ENCODE assay signal across 26 cellular contexts in the genomic region with DNA sequence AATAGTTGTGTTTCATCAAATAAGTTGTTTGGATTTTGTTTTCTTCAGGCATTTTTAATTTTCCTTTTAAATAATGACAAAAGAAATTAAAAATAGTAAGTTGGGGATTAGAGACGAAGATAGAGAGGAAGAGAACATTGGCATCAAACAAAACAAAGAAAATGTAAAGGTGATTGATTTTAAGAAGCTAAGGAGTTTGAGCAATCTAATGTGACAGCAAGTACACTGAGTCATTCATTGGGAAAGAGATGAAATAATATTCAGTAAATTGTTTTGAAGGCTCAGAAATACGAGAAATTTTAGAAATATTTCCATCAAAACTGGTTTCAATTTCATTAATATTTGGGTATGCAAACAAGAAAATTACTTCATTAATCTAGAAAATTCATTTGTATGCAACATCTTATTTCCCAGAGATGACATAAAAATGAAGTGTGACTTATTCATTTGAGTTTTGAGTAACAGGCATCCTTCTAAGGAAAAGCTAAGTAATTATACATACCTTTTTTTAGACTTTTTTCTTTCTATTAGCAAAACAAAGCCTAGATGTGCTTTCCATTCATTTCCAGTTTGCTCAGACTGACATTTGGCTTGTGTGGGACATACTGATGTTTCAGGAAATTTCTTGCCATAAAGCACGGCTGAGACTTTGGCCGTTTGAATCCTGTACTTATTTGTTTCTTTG.
"Had no signal": no experiment of that assay in that cellular context is flagged by ENCODE, and none has a peak within 500 bp of the region (broad histone marks: within the 10 kb centered on the region; RNA-seq: fewer than 3 reads in every experiment).

No MANE protein-coding gene starts in this region.

- H3K27ac ChIP-seq: ascending aorta, brain microvascular endothelial cell, dorsolateral prefrontal cortex, esophagus muscularis mucosa, gastrocnemius medialis, left ventricle myocardium inferior, sigmoid colon, testis, vagina, VCaP had no signal

- H3K36me3 Mint-ChIP-seq: type B pancreatic cell had no signal

- DNase-seq: activated CD4-positive, alpha-beta T cell treated with anti-CD3 and anti-CD28 coated beads, Interleukin-2, amount 50 U/mL, for 48 hours; activated CD4-positive, CD25-positive, alpha-beta regulatory T cell treated with anti-CD3 and anti-CD28 coated beads, Interleukin-2, amount 50 U/mL, for 72 hours; activated effector memory CD4-positive, alpha-beta T cell treated with Interleukin-2 at 50 U/mL for 16 hours; activated naive CD4-positive, alpha-beta T cell treated with anti-CD3 and anti-CD28 coated beads, Interleukin-2, amount 50 U/mL, for 16 hours; activated naive CD8-positive, alpha-beta T cell treated with anti-CD3 and anti-CD28 coated beads, Interleukin-2, amount 50 U/mL, for 24 hours; brain microvascular endothelial cell; central memory CD4-positive, alpha-beta T cell; dorsolateral prefrontal cortex; effector memory CD8-positive, alpha-beta T cell; gastrocnemius medialis; hippocampal formation; left ventricle myocardium inferior; naive thymus-derived CD4-positive, alpha-beta T cell; retina; sigmoid colon; stimulated activated CD4-positive, alpha-beta T cell treated with anti-CD3 and anti-CD28 coated beads, Interleukin-15, amount 100 ng/mL, for 24 hours; stimulated activated CD8-positive, alpha-beta memory T cell treated with anti-CD3 and anti-CD28 coated beads, Interleukin-4, amount 100 ng/mL, for 48 hours; stimulated activated naive CD4-positive, alpha-beta T cell; testis had no signal

- H3K9me3 Mint-ChIP-seq: activated naive CD8-positive, alpha-beta T cell treated with anti-CD3 and anti-CD28 coated beads, Interleukin-2, amount 50 U/mL, for 24 hours; effector memory CD8-positive, alpha-beta T cell; naive thymus-derived CD4-positive, alpha-beta T cell; type B pancreatic cell had no signal

- H3K27ac Mint-ChIP-seq: activated naive CD8-positive, alpha-beta T cell treated with anti-CD3 and anti-CD28 coated beads, Interleukin-2, amount 50 U/mL, for 24 hours; effector memory CD8-positive, alpha-beta T cell; type B pancreatic cell had no signal

- H3K4me3 Mint-ChIP-seq: activated naive CD8-positive, alpha-beta T cell treated with anti-CD3 and anti-CD28 coated beads, Interleukin-2, amount 50 U/mL, for 24 hours; effector memory CD8-positive, alpha-beta T cell; naive thymus-derived CD4-positive, alpha-beta T cell; type B pancreatic cell had no signal

- H3K27me3 ChIP-seq: ascending aorta, brain microvascular endothelial cell, dorsolateral prefrontal cortex, esophagus muscularis mucosa, gastrocnemius medialis, sigmoid colon, testis, vagina had no signal

- H3K4me1 ChIP-seq: ascending aorta, esophagus muscularis mucosa, sigmoid colon, testis, vagina had no signal

- H3K36me3 ChIP-seq: ascending aorta, brain microvascular endothelial cell, esophagus muscularis mucosa, gastrocnemius medialis, left ventricle myocardium inferior, sigmoid colon, vagina had no signal

- H3K27me3 Mint-ChIP-seq: activated naive CD8-positive, alpha-beta T cell treated with anti-CD3 and anti-CD28 coated beads, Interleukin-2, amount 50 U/mL, for 24 hours; effector memory CD8-positive, alpha-beta T cell; naive thymus-derived CD4-positive, alpha-beta T cell; progenitor cell of endocrine pancreas; type B pancreatic cell had no signal

- ATAC-seq: activated naive CD8-positive, alpha-beta T cell treated with anti-CD3 and anti-CD28 coated beads, Interleukin-2, amount 50 U/mL, for 24 hours; effector memory CD8-positive, alpha-beta T cell; gastrocnemius medialis; naive thymus-derived CD4-positive, alpha-beta T cell had no signal

- H3K9me3 ChIP-seq: ascending aorta, esophagus muscularis mucosa, gastrocnemius medialis, left ventricle myocardium inferior, sigmoid colon, testis, vagina had no signal

- H3K4me2 ChIP-seq: smooth muscle cell had no signal

- H3K4me3 ChIP-seq: ascending aorta, dorsolateral prefrontal cortex, esophagus muscularis mucosa, gastrocnemius medialis, left ventricle myocardium inferior, sigmoid colon, smooth muscle cell, testis, vagina had no signal
